ENCODE assay signal across 24 cellular contexts in genomic region chr2:73404409-73404808, GRCh38. TPM values are rescaled to one million over a fixed set of nuclear protein-coding genes. Genes with fewer than 3 reads are reported as not detected.
DNase-seq lines count a peak whose midpoint lies in the region; ATAC-seq, FAIRE-seq and TF ChIP-seq lines count a peak whose summit lies in the region.
"Had no signal": no experiment of that assay in that cellular context is flagged by ENCODE, and none has a peak within 500 bp of the region (broad histone marks: within the 10 kb centered on the region; RNA-seq: fewer than 3 reads in every experiment).

No MANE protein-coding gene starts in this region.

- intact Hi-C loops in K562 (cut with micrococcal nuclease): no loop called here

- H3K4me1 ChIP-seq in Karpas-422 (ENCODE audit: low read length): peaks cover 28% of the 10 kb centered on the region
- no peaks in the 10 kb centered on the region for H3K4me1 ChIP-seq in K562 (replicated peaks in 1 of 2; ENCODE audit: control insufficient read depth in 2 of 2, insufficient read depth in 2 of 2, low read length in 2 of 2)
- no peaks in the 10 kb centered on the region for H3K4me1 ChIP-seq in CD8-positive, alpha-beta memory T cell (ENCODE audit: insufficient read depth, low read length)
- H3K4me1 ChIP-seq: A549; BLaER1 treated with 17β-estradiol and CSF1 and Interleukin-3, amounts not matched to agents 10 nM and 100 nM had no signal

- H3K4me3 Mint-ChIP-seq in CD8-positive, alpha-beta memory T cell: no peak overlapping the region
- H3K4me3 Mint-ChIP-seq: B cell; CD4-positive, alpha-beta T cell; CD8-positive, alpha-beta T cell had no signal

- no peak for TF ChIP-seq RAD21 in K562 (CRISPR knock-in tag; conservative IDR thresholded peaks at IDR 0.05 in 1 of 2, IDR thresholded peaks at IDR 0.05 in 1 of 2)

- FAIRE-seq in K562 (lab: Jason Lieb, UNC): peak; percentile 15
- FAIRE-seq: A549, G401.6, GM12891, GM19239 had no signal

- H3K27me3 Mint-ChIP-seq in CD8-positive, alpha-beta memory T cell: no peaks in the 10 kb centered on the region
- H3K27me3 Mint-ChIP-seq: B cell; CD4-positive, alpha-beta T cell had no signal

- POLR2A ChIA-PET in K562 (lab: Yijun Ruan, JAX): interaction anchor here (0.7 kb wide), 1 partner anchor 284 kb away, joined by 3 read pairs; no protein-coding TSS in a partner anchor
- POLR2A ChIA-PET in CD8-positive, alpha-beta memory T cell (lab: Charles Lee): interaction anchor here (0.6 kb wide), 1 partner anchor 1514 kb away, joined by 4 read pairs; no protein-coding TSS in a partner anchor

- WGBS in K562 (ENCODE audit: insufficient coverage, low coverage, missing lambda C conversion rate): 39% methylated on average over 5 of the region's 5 CpGs

- no peak overlapping the region for H3K27ac Mint-ChIP-seq in CD8-positive, alpha-beta memory T cell
- H3K27ac Mint-ChIP-seq: B cell; CD4-positive, alpha-beta T cell; CD8-positive, alpha-beta T cell had no signal

- BruUV-seq in K562 (replicated peaks; lab: Mats Ljungman, UMichigan): no TSS peak

- H4K20me1 ChIP-seq in Karpas-422 (ENCODE audit: insufficient read depth, low read depth, low read length) (no peaks in the 10 kb centered on the region), K562 (replicated peaks; ENCODE audit: control insufficient read depth, insufficient read depth, low read length) (no peaks in the 10 kb centered on the region)

- H3K4me1 Mint-ChIP-seq in CD8-positive, alpha-beta memory T cell: peaks cover 9 to 23% (median 19%) of the 10 kb centered on the region in 3 donors
- H3K4me1 Mint-ChIP-seq: B cell had no signal

- no peaks in the 10 kb centered on the region for H3K9me2 ChIP-seq in Karpas-422 (replicated peaks; ENCODE audit: insufficient read depth, low read length)

- peaks cover 94% of the 10 kb centered on the region for H3K79me2 ChIP-seq in Karpas-422 (ENCODE audit: low read length)
- H3K79me2 ChIP-seq in K562 (ENCODE audit: control insufficient read depth, insufficient read depth, low read length): no peaks in the 10 kb centered on the region

- H3K9ac ChIP-seq in Karpas-422 (ENCODE audit: low read length) (no peak overlapping the region), K562 (ENCODE audit: insufficient read depth in 1 of 2, low read depth in 2 of 2, low read length in 2 of 2) (no peak overlapping the region)
- H3K9ac ChIP-seq: BLaER1 treated with 17β-estradiol and CSF1 and Interleukin-3, amounts not matched to agents 10 nM and 100 nM had no signal

- peaks cover 42% of the 10 kb centered on the region for H3K36me3 ChIP-seq in Karpas-422 (ENCODE audit: insufficient read depth, low read length)
- H3K36me3 ChIP-seq in K562 (ENCODE audit: control insufficient read depth, insufficient read depth, low read length): peaks cover 3% of the 10 kb centered on the region; the same call in 1 of the 3 replicates
- H3K36me3 ChIP-seq in CD8-positive, alpha-beta memory T cell (ENCODE audit: insufficient read depth, low read length): no peaks in the 10 kb centered on the region

- no peak for TF ChIP-seq EP300 in K562 (IDR thresholded peaks at IDR 0.05; ENCODE audit: low read length)

- no peaks in the 10 kb centered on the region for H3K9me1 ChIP-seq in K562 (ENCODE audit: control insufficient read depth, insufficient read depth, low read length)

- H3K9me3 Mint-ChIP-seq in CD8-positive, alpha-beta memory T cell: peaks cover 16 to 36% (median 24%) of the 10 kb centered on the region in 5 donors

- peaks cover 30 to 68% (median 44%) of the 10 kb centered on the region in 3 donors for H3K36me3 Mint-ChIP-seq in CD8-positive, alpha-beta memory T cell

- CTCF ChIA-PET in K562 (lab: Yijun Ruan, JAX; ENCODE audit: low intra/inter-chr PET ratio): no interaction called here
- CTCF ChIA-PET in CD8-positive, alpha-beta memory T cell (lab: Charles Lee): no interaction called here

- H2AFZ ChIP-seq in Karpas-422 (ENCODE audit: low read length) (no peak overlapping the region), K562 (ENCODE audit: low read depth, low read length) (no peak overlapping the region)

- H3K4me2 ChIP-seq in Karpas-422 (ENCODE audit: low read depth, low read length, poor library complexity, severe bottlenecking) (no peak overlapping the region), K562 (ENCODE audit: insufficient read depth, low read length) (no peak overlapping the region)
- H3K4me2 ChIP-seq: A549; BLaER1 treated with 17β-estradiol and CSF1 and Interleukin-3, amounts not matched to agents 10 nM and 100 nM had no signal

- H3K9me3 ChIP-seq in Karpas-422 (ENCODE audit: low read length): peaks cover 17% of the 10 kb centered on the region
- no peaks in the 10 kb centered on the region; the same call in 1 of the 2 replicates for H3K9me3 ChIP-seq in K562 (replicated peaks; ENCODE audit: control insufficient read depth, insufficient read depth, low read depth, low read length)
- H3K9me3 ChIP-seq in CD8-positive, alpha-beta memory T cell (ENCODE audit: low read length): no peaks in the 10 kb centered on the region

- no peak for TF ChIP-seq CTCF in K562 (IDR thresholded peaks at IDR 0.05 in 2 of 3, conservative IDR thresholded peaks at IDR 0.05 in 1 of 3; ENCODE audit: insufficient read depth in 2 of 3, low read depth in 1 of 3, low read length in 3 of 3)

- DNase-seq in DMS53 (lab: John Stamatoyannopoulos, UW): peak; percentile 4
- no peak for DNase-seq in DMS53 treated with DMSO at 0.1 percent for 48 hours (lab: John Stamatoyannopoulos, UW; ENCODE audit: unreplicated experiment)
- DNase-seq in Karpas-422: peak; percentile 54
- no peak for DNase-seq in K562 (ENCODE audit: extremely low read depth in 1 of 4, low spot score in 3 of 4)
- DNase-seq in left kidney (ENCODE audit: low read depth, low spot score): peak; percentile 4
- DNase-seq in DMS79 (lab: John Stamatoyannopoulos, UW): no peak
- no peak for DNase-seq in CD8-positive, alpha-beta memory T cell
- DNase-seq: AML-193; CD4-positive, alpha-beta T cell; CD8-positive, alpha-beta T cell; COR-L47; DMS 273 treated with DMSO at 0.1 percent for 48 hours; DMS153; DMS79 treated with DMSO at 0.1 percent for 48 hours; GF-D8 had no signal

- H3K4me3 ChIP-seq in Karpas-422 (ENCODE audit: low read length) (no peak overlapping the region), K562 (no peak overlapping the region)
- no peak overlapping the region for H3K4me3 ChIP-seq in CD8-positive, alpha-beta memory T cell (ENCODE audit: low read length)
- H3K4me3 ChIP-seq: A549; BLaER1 treated with 17β-estradiol and CSF1 and Interleukin-3, amounts not matched to agents 10 nM and 100 nM had no signal

- in situ Hi-C loops in K562 (cut with MboI): no loop called here

- ATAC-seq in K562 (no peak), GM21381 (IDR thresholded peaks at IDR 0.05; ENCODE audit: unreplicated experiment) (no peak)
- ATAC-seq: A549; CD8-positive, alpha-beta T cell had no signal

- no peaks in the 10 kb centered on the region for H3K27me3 ChIP-seq in Karpas-422 (ENCODE audit: low read length)
- H3K27me3 ChIP-seq in K562 (ENCODE audit: control insufficient read depth in 2 of 2, insufficient read depth in 2 of 2, low read length in 2 of 2): no peaks in the 10 kb centered on the region
- no peaks in the 10 kb centered on the region for H3K27me3 ChIP-seq in CD8-positive, alpha-beta memory T cell (ENCODE audit: insufficient read depth, low read length, poor library complexity, severe bottlenecking)
- H3K27me3 ChIP-seq: BLaER1 treated with 17β-estradiol and CSF1 and Interleukin-3, amounts not matched to agents 10 nM and 100 nM had no signal

- no peak overlapping the region for H3K27ac ChIP-seq in Karpas-422 (ENCODE audit: low read length)
- H3K27ac ChIP-seq in K562 (ENCODE audit: extremely low read depth, low read depth, low read length): no peak overlapping the region
- no peak overlapping the region for H3K27ac ChIP-seq in CD8-positive, alpha-beta memory T cell (ENCODE audit: low read depth, low read length)
- H3K27ac ChIP-seq: 22Rv1; A549; BLaER1 treated with 17β-estradiol and CSF1 and Interleukin-3, amounts not matched to agents 10 nM and 100 nM; C4-2B had no signal

- no peak for TF ChIP-seq POLR2A in K562 (conservative IDR thresholded peaks at IDR 0.05)

TF ChIP-seq in K562, 482 proteins besides CTCF, POLR2A, EP300 and RAD21:
- TF ChIP-seq ZNF324 (CRISPR knock-in tag; IDR thresholded peaks at IDR 0.05): peak; percentile 91
- no peak for TF ChIP-seq ZNF217 (CRISPR knock-in tag; IDR thresholded peaks at IDR 0.05)

RNA-seq across cellular contexts. Expression of gene ALMS1, which starts 18.8 kb away (rescaled TPM):
- 67.3 and 84.7 TPM in 2 replicates for total RNA-seq in Karpas-422 (2014; rRNA removed; shearing (Covaris generic); ENCODE audit: low replicate concordance)
- 12.2 and 32.5 TPM in 2 replicates for total RNA-seq in K562 (2011; cell fraction: chromatin; rRNA removed; ENCODE audit: low replicate concordance)
- 7.8 and 11.6 TPM in 2 replicates for total RNA-seq in K562 (2011; cell fraction: nucleolus; rRNA removed)
- 12.4 and 12.6 TPM in 2 replicates for total RNA-seq in K562 (2011; cell fraction: nucleoplasm; rRNA removed)
- total RNA-seq in K562 (2014; rRNA removed): 16.5 and 17.7 TPM in 2 replicates
- 17.2 and 17.7 TPM in 2 replicates for total RNA-seq in K562 (2014; rRNA removed; fragmentation: Illumina TruSeq; extraction: Trizol)
- total RNA-seq in K562 (2015; rRNA removed; fragmentation: Illumina TruSeq; extraction: Trizol): 26.3 and 29.2 TPM in 2 replicates
- 12.5 and 15.7 TPM in 2 replicates for total RNA-seq in K562 (2021)
- 8.3 and 13.8 TPM in 2 replicates for polyA plus RNA-seq in K562 (2011; rRNA removed)
- polyA plus RNA-seq in K562 (2011; cell fraction: cytosol; rRNA removed): 4.0 and 7.1 TPM in 2 replicates
- 8.1 and 13.6 TPM in 2 replicates for polyA plus RNA-seq in K562 (2011; cell fraction: nucleus; rRNA removed)
- 7.3 and 7.4 TPM in 2 replicates for polyA plus RNA-seq in K562 (2012)
- 11.7 and 13.6 TPM in 2 replicates for polyA plus RNA-seq in K562 (2014; fragmentation: Illumina TruSeq; extraction: Trizol)
- 1 to 10 TPM; 1.4 to 2.2 TPM for polyA plus RNA-seq in K562 (2014; fragmentation: Nextera tagmentation; extraction: Ambion mirVana)
- polyA plus RNA-seq in K562 (2014; rRNA removed): 9.6 and 9.7 TPM in 2 replicates
- 26.2 and 37.6 TPM in 2 replicates for polyA minus RNA-seq in K562 (2011; rRNA and poly(A)+ RNA removed)
- 9.4 and 18.3 TPM in 2 replicates for polyA minus RNA-seq in K562 (2011; cell fraction: cytosol; rRNA and poly(A)+ RNA removed)
- 23.9 and 30.6 TPM in 2 replicates for polyA minus RNA-seq in K562 (2011; cell fraction: nucleus; rRNA and poly(A)+ RNA removed)
- total RNA-seq in CD8-positive, alpha-beta memory T cell: 10 to 100 TPM; 18.8 to 20.1 TPM
- 4.1 TPM for polyA plus RNA-seq in CD8-positive, alpha-beta memory T cell

Comparison
In these comparisons a context has a peak if more than half of its experiments do, and no peak if none do; other contexts are left out.
1. DNase-seq: peak in DMS53 (single experiment), Karpas-422 (single experiment) and left kidney (single experiment); none in DMS53 treated with DMSO at 0.1 percent for 48 hours (single experiment), K562 (0 of 4), DMS79 (single experiment) and CD8-positive, alpha-beta memory T cell (0 of 5).